In genomic region chr12:34395056-34396005, GRCh38 we compare ENCODE assay signal across 17 cellular contexts.
DNase-seq lines count a peak whose midpoint lies in the region; ATAC-seq and TF ChIP-seq lines count a peak whose summit lies in the region.
"Had no signal": no experiment of that assay in that cellular context is flagged by ENCODE, and none has a peak within 500 bp of the region (broad histone marks: within the 10 kb centered on the region; RNA-seq: fewer than 3 reads in every experiment).

No MANE protein-coding gene starts in this region.

- H3K27ac ChIP-seq in SK-N-SH (ENCODE audit: low read depth in 2 of 2, low read length in 1 of 2) (no peak overlapping the region), left ventricle myocardium inferior (replicated peaks) (no peak overlapping the region), gastrocnemius medialis (no peak overlapping the region)
- H3K27ac ChIP-seq: 22Rv1, thoracic aorta had no signal

- H3K36me3 Mint-ChIP-seq in activated T-cell treated with anti-CD3 and anti-CD28 coated beads, Interleukin-2, amount 50 U/mL, for 4 hours (ENCODE audit: insufficient read depth): peaks cover 1% of the 10 kb centered on the region

- TF ChIP-seq RAD21 in SK-N-SH (IDR thresholded peaks at IDR 0.05; ENCODE audit: low read length): no peak

- H3K9me2 ChIP-seq in SK-N-SH: no peaks in the 10 kb centered on the region

- DNase-seq in SK-N-SH (peak; percentile 7), left ventricle myocardium inferior (peak; percentile 1), gastrocnemius medialis (peak; percentile 1 to 5), RPMI8226 (no peak)
- DNase-seq in activated T-cell treated with anti-CD3 and anti-CD28 coated beads, Interleukin-2, amount 50 U/mL, for 4 hours: peak; percentile 3
- no peak for DNase-seq in effector CD8-positive, alpha-beta T cell (lab: John Stamatoyannopoulos, UW)
- DNase-seq: activated CD8-positive, alpha-beta T cell treated with anti-CD3 and anti-CD28 coated beads, Interleukin-2, amount 10 ng/mL, durations not matched to agents 7 days and 5 days; hippocampal formation; NCI-H2171; OCI-M1; retina had no signal

- no peak overlapping the region for H3K9ac ChIP-seq in SK-N-SH

- no peak for ATAC-seq in SK-N-SH treated with all-trans-retinoic acid at 6 μM for 48 hours
- ATAC-seq in activated T-cell treated with anti-CD3 and anti-CD28 coated beads, Interleukin-2, amount 50 U/mL, for 4 hours: no peak
- ATAC-seq in gastrocnemius medialis: no peak
- no peak for ATAC-seq in HG02588 (IDR thresholded peaks at IDR 0.05; ENCODE audit: unreplicated experiment)
- ATAC-seq: activated CD8-positive, alpha-beta T cell treated with anti-CD3 and anti-CD28 coated beads, Interleukin-2, amount 10 ng/mL, durations not matched to agents 7 days and 5 days had no signal

- H3K4me1 Mint-ChIP-seq in activated T-cell treated with anti-CD3 and anti-CD28 coated beads, Interleukin-2, amount 50 U/mL, for 4 hours (ENCODE audit: low read depth): no peaks in the 10 kb centered on the region

- no peaks in the 10 kb centered on the region for H4K20me1 ChIP-seq in SK-N-SH (ENCODE audit: insufficient read depth)

- H3K36me3 ChIP-seq in SK-N-SH (replicated peaks in 1 of 2; ENCODE audit: control insufficient read depth in 1 of 2, insufficient read depth in 2 of 2, low read length in 1 of 2): no peaks in the 10 kb centered on the region
- H3K36me3 ChIP-seq in left ventricle myocardium inferior: no peaks in the 10 kb centered on the region
- H3K36me3 ChIP-seq in gastrocnemius medialis: no peaks in the 10 kb centered on the region
- H3K36me3 ChIP-seq: thoracic aorta had no signal

- no peak overlapping the region for H3K4me2 ChIP-seq in SK-N-SH

- in situ Hi-C loops in gastrocnemius medialis (cut with MboI; ENCODE audit: low sequenced_read_pairs in 4 of 4): no loop called here

- POLR2A ChIA-PET in SK-N-SH (lab: Yijun Ruan, JAX): no interaction called here

- no peak overlapping the region for H3K4me3 ChIP-seq in SK-N-SH (ENCODE audit: low read depth in 2 of 2, low read length in 1 of 2)
- no peak overlapping the region for H3K4me3 ChIP-seq in left ventricle myocardium inferior
- H3K4me3 ChIP-seq in gastrocnemius medialis: no peak overlapping the region
- H3K4me3 ChIP-seq: thoracic aorta had no signal

- 4% methylated on average over 22 of the region's 28 CpGs for WGBS in SK-N-SH (ENCODE audit: low lambda C conversion rate)

- H3K4me3 Mint-ChIP-seq in activated T-cell treated with anti-CD3 and anti-CD28 coated beads, Interleukin-2, amount 50 U/mL, for 4 hours: no peak overlapping the region
- H3K4me3 Mint-ChIP-seq: activated CD8-positive, alpha-beta T cell treated with anti-CD3 and anti-CD28 coated beads, Interleukin-2, amount 10 ng/mL, durations not matched to agents 7 days and 5 days; T-helper 1 cell treated with Interleukin-12 subunit alpha and Interleukin-12 subunit beta and Interleukin-4 antibody, amounts not matched to agents 30 μg/mL and 1 μg/mL, for 36 hours had no signal

- H3K9me3 Mint-ChIP-seq in activated T-cell treated with anti-CD3 and anti-CD28 coated beads, Interleukin-2, amount 50 U/mL, for 4 hours: peaks cover under 1% of the 10 kb centered on the region

- H2AFZ ChIP-seq in SK-N-SH (ENCODE audit: low read depth): no peak overlapping the region

- TF ChIP-seq EP300 in SK-N-SH (IDR thresholded peaks at IDR 0.05; ENCODE audit: borderline replicate concordance in 1 of 2, low read depth in 1 of 2, low read length in 1 of 2): no peak

- no peaks in the 10 kb centered on the region for H3F3A ChIP-seq in SK-N-SH (replicated peaks; ENCODE audit: insufficient read depth)

- H3K4me1 ChIP-seq in SK-N-SH (ENCODE audit: control insufficient read depth in 1 of 2, insufficient read depth in 2 of 2, low read depth in 1 of 2, low read length in 1 of 2) (no peaks in the 10 kb centered on the region), left ventricle myocardium inferior (no peaks in the 10 kb centered on the region), gastrocnemius medialis (no peaks in the 10 kb centered on the region)
- H3K4me1 ChIP-seq: Caco-2 had no signal

- intact Hi-C loops in left ventricle myocardium inferior (cut with micrococcal nuclease): no loop called here
- intact Hi-C loops in gastrocnemius medialis (cut with DNase I; ENCODE audit: low total_unique reads): no loop called here

- TF ChIP-seq CTCF in SK-N-SH (IDR thresholded peaks at IDR 0.05) (no peak), left ventricle myocardium inferior (IDR thresholded peaks at IDR 0.05; ENCODE audit: borderline replicate concordance) (no peak), gastrocnemius medialis (IDR thresholded peaks at IDR 0.05 in 4 of 5, conservative IDR thresholded peaks at IDR 0.05 in 1 of 5) (no peak)

- CTCF ChIA-PET in SK-N-SH (lab: Yijun Ruan, JAX): no interaction called here

- no peak for TF ChIP-seq POLR2A in gastrocnemius medialis (IDR thresholded peaks at IDR 0.05)

- H3K9me3 ChIP-seq in SK-N-SH: no peaks in the 10 kb centered on the region
- H3K9me3 ChIP-seq in left ventricle myocardium inferior (replicated peaks): peaks cover 71% of the 10 kb centered on the region
- H3K9me3 ChIP-seq in gastrocnemius medialis: no peaks in the 10 kb centered on the region

- no peaks in the 10 kb centered on the region for H3K79me2 ChIP-seq in SK-N-SH (ENCODE audit: insufficient read depth)

- peaks cover 50% of the 10 kb centered on the region; the same call in 1 of the 2 replicates for H3K27me3 ChIP-seq in SK-N-SH (ENCODE audit: insufficient read depth)
- H3K27me3 ChIP-seq in left ventricle myocardium inferior (ENCODE audit: low read depth): peaks cover 47% of the 10 kb centered on the region
- no peaks in the 10 kb centered on the region for H3K27me3 ChIP-seq in gastrocnemius medialis

- H3K27me3 Mint-ChIP-seq in activated T-cell treated with anti-CD3 and anti-CD28 coated beads, Interleukin-2, amount 50 U/mL, for 4 hours (ENCODE audit: low read depth): no peaks in the 10 kb centered on the region

TF ChIP-seq in SK-N-SH, 30 proteins besides CTCF, POLR2A, EP300 and RAD21:
- TF ChIP-seq ZBTB33 (IDR thresholded peaks at IDR 0.05; ENCODE audit: borderline replicate concordance, low read depth) (no peak), RFX5 (IDR thresholded peaks at IDR 0.05; ENCODE audit: low read length) (no peak), USF1 (IDR thresholded peaks at IDR 0.05; ENCODE audit: borderline replicate concordance, low read depth) (no peak)

TF ChIP-seq in SK-N-SH treated with all-trans-retinoic acid at 6 μM for 48 hours, 23 proteins besides CTCF, POLR2A, EP300 and RAD21 (continues in another document):
- TF ChIP-seq ZNF70 (CRISPR knock-in tag; IDR thresholded peaks at IDR 0.05) (no peak), CREB5 (CRISPR knock-in tag; IDR thresholded peaks at IDR 0.05; ENCODE audit: low read depth) (no peak), RARB (CRISPR knock-in tag; IDR thresholded peaks at IDR 0.05) (no peak), PATZ1 (CRISPR knock-in tag; IDR thresholded peaks at IDR 0.05; ENCODE audit: borderline replicate concordance) (no peak), ZC3H10 (CRISPR knock-in tag; IDR thresholded peaks at IDR 0.05) (no peak), CSDC2 (CRISPR knock-in tag; IDR thresholded peaks at IDR 0.05) (no peak), ISL1 (CRISPR knock-in tag; IDR thresholded peaks at IDR 0.05) (no peak), ARNTL (CRISPR knock-in tag; IDR thresholded peaks at IDR 0.05; ENCODE audit: borderline replicate concordance, low read depth) (no peak), TOX (CRISPR knock-in tag; IDR thresholded peaks at IDR 0.05; ENCODE audit: borderline replicate concordance) (no peak), ZNF8 (CRISPR knock-in tag; IDR thresholded peaks at IDR 0.05) (no peak)

Comparison
In these comparisons a context has a peak if more than half of its experiments do, and no peak if none do; other contexts are left out.
1. DNase-seq: peak in SK-N-SH (single experiment), activated T-cell treated with anti-CD3 and anti-CD28 coated beads, Interleukin-2, amount 50 U/mL, for 4 hours (single experiment), left ventricle myocardium inferior (single experiment) and gastrocnemius medialis (2 of 2); none in RPMI8226 (single experiment) and effector CD8-positive, alpha-beta T cell (single experiment).